8 cellular contexts compared by ENCODE assay signal in genomic region chr11:96242971-96243647, GRCh38.
DNase-seq lines count a peak whose midpoint lies in the region; ATAC-seq, FAIRE-seq and TF ChIP-seq lines count a peak whose summit lies in the region.

No MANE protein-coding gene starts in this region.

- DNase-seq in A549 (ENCODE audit: low read depth in 1 of 2, low spot score in 1 of 2) (peak; percentile 83 to 96), NCI-H2227 (lab: John Stamatoyannopoulos, UW; ENCODE audit: unreplicated experiment) (peak; percentile 92), iris pigment epithelial cell (ENCODE audit: low read depth) (peak; percentile 99), smooth muscle cell of the brain vasculature (ENCODE audit: low read depth, low spot score) (peak; percentile 92)
- peak; percentile 15 to 36 (median 32) for DNase-seq in activated CD4-positive, CD25-positive, alpha-beta regulatory T cell (lab: John Stamatoyannopoulos, UW)
- peak; percentile 70 for DNase-seq in central memory CD4-positive, alpha-beta T cell

- peak overlapping the region; percentile 92 for H3K4me2 ChIP-seq in A549

- WGBS in A549 (ENCODE audit: missing lambda C conversion rate): 3% methylated on average over 19 of the region's 19 CpGs

- POLR2A ChIA-PET in A549 (lab: Yijun Ruan, JAX): interaction anchor here (0.6 to 2.4 kb wide), 13 partner anchors 11 to 1287 kb away, joined by 3 to 14 read pairs (median 5); partner anchors contain the start of genes CCDC82, JRKL and MAML2

- TF ChIP-seq CTCF in A549 (IDR thresholded peaks at IDR 0.05): no peak

- TF ChIP-seq POLR2A in A549 (IDR thresholded peaks at IDR 0.05; ENCODE audit: low read length): no peak

- peak; percentile 99 to 100 for ATAC-seq in A549
- ATAC-seq in GM18858 (IDR thresholded peaks at IDR 0.05; ENCODE audit: unreplicated experiment): peak; percentile 88
- peak; percentile 92 for ATAC-seq in HG03064 (IDR thresholded peaks at IDR 0.05; ENCODE audit: low read depth, unreplicated experiment)

- peak overlapping the region; percentile 43 for H3K4me3 ChIP-seq in A549

- no peak; a peak in 2 of 5 replicates for TF ChIP-seq RAD21 in A549 (conservative IDR thresholded peaks at IDR 0.05 in 1 of 2, IDR thresholded peaks at IDR 0.05 in 1 of 2)

- peak overlapping the region; percentile 81 to 89 for H3K27ac ChIP-seq in A549

- no peaks in the 10 kb centered on the region for H3K9me3 ChIP-seq in A549

- no peak for TF ChIP-seq EP300 in A549 (IDR thresholded peaks at IDR 0.05)

- CTCF ChIA-PET in A549 (lab: Yijun Ruan, JAX): interaction anchor here (0.5 to 2.4 kb wide), 12 partner anchors 12 to 407 kb away, joined by 3 to 16 read pairs (median 4); partner anchors contain the start of gene MAML2

- FAIRE-seq in A549 (lab: Jason Lieb, UNC): peak; percentile 7

- H3K4me1 ChIP-seq in A549: peaks cover 36% of the 10 kb centered on the region

TF ChIP-seq in A549, 52 proteins besides CTCF, POLR2A, EP300 and RAD21:
- TF ChIP-seq ZFP36 (IDR thresholded peaks at IDR 0.05; ENCODE audit: borderline replicate concordance, partially characterized antibody): peak; percentile 67
- TF ChIP-seq HOXB13 (CRISPR knock-in tag; IDR thresholded peaks at IDR 0.05; ENCODE audit: low read depth): no peak
- TF ChIP-seq RARB (CRISPR knock-in tag; IDR thresholded peaks at IDR 0.05): no peak
- TF ChIP-seq CHD2 (IDR thresholded peaks at IDR 0.05; ENCODE audit: low read length, partially characterized antibody): peak; percentile 92
- no peak for TF ChIP-seq MYC (IDR thresholded peaks at IDR 0.05; ENCODE audit: borderline replicate concordance, low read length)
- TF ChIP-seq MAX (IDR thresholded peaks at IDR 0.05): peak; percentile 86
- no peak for TF ChIP-seq HES2 (IDR thresholded peaks at IDR 0.05)
- no peak for TF ChIP-seq CBX8 (IDR thresholded peaks at IDR 0.05)
- peak; percentile 41; the same call in 1 of the 2 replicates for TF ChIP-seq BHLHE40 (IDR thresholded peaks at IDR 0.05; ENCODE audit: low read depth, low read length)
- no peak for TF ChIP-seq PBX3 (IDR thresholded peaks at IDR 0.05)
- TF ChIP-seq SMC3 (IDR thresholded peaks at IDR 0.05): peak; percentile 16; the same call in 2 of the 3 replicates
- no peak for TF ChIP-seq FOXS1 (CRISPR knock-in tag; IDR thresholded peaks at IDR 0.05)
- peak; percentile 90 for TF ChIP-seq REST (IDR thresholded peaks at IDR 0.05)
- no peak for TF ChIP-seq HOXA7 (CRISPR knock-in tag; IDR thresholded peaks at IDR 0.05)
- no peak for TF ChIP-seq EHMT2 (IDR thresholded peaks at IDR 0.05; ENCODE audit: low read depth)
- no peak for TF ChIP-seq RNF2 (IDR thresholded peaks at IDR 0.05; ENCODE audit: borderline replicate concordance, low read depth)
- no peak for TF ChIP-seq PHF8 (IDR thresholded peaks at IDR 0.05; ENCODE audit: borderline replicate concordance, low read depth)
- TF ChIP-seq TFCP2L1 (CRISPR knock-in tag; IDR thresholded peaks at IDR 0.05): no peak
- 0 out of 2 replicates have a peak, but pooled peaks have one; percentile 18 for TF ChIP-seq GATA3 (IDR thresholded peaks at IDR 0.05; ENCODE audit: borderline replicate concordance)
- no peak for TF ChIP-seq ZSCAN20 (CRISPR knock-in tag; IDR thresholded peaks at IDR 0.05)
- TF ChIP-seq ELK1 (IDR thresholded peaks at IDR 0.05; ENCODE audit: low read depth, low read length): peak; percentile 95
- no peak for TF ChIP-seq E2F6 (IDR thresholded peaks at IDR 0.05; ENCODE audit: borderline replicate concordance, low read depth)
- TF ChIP-seq CEBPB (IDR thresholded peaks at IDR 0.05): peak in 1 of 2 experiments; percentile 46; a peak in 1 of 4 replicates
- no peak for TF ChIP-seq ATOH8 (CRISPR knock-in tag; IDR thresholded peaks at IDR 0.05; ENCODE audit: low read depth)
- TF ChIP-seq KDM5A (IDR thresholded peaks at IDR 0.05): no peak

Comparison
In these comparisons a context has a peak if more than half of its experiments do, and no peak if none do; other contexts are left out.
1. Peak in every context shown above with its lines: DNase-seq, ATAC-seq, H3K4me3 ChIP-seq and H3K27ac ChIP-seq.
2. DNase-seq: peak in every context shown above with its lines; median percentile 99 in iris pigment epithelial cell; 92 in NCI-H2227; 92 in smooth muscle cell of the brain vasculature; 90 in A549; 70 in central memory CD4-positive, alpha-beta T cell; 32 in activated CD4-positive, CD25-positive, alpha-beta regulatory T cell.